In the genomic region with DNA sequence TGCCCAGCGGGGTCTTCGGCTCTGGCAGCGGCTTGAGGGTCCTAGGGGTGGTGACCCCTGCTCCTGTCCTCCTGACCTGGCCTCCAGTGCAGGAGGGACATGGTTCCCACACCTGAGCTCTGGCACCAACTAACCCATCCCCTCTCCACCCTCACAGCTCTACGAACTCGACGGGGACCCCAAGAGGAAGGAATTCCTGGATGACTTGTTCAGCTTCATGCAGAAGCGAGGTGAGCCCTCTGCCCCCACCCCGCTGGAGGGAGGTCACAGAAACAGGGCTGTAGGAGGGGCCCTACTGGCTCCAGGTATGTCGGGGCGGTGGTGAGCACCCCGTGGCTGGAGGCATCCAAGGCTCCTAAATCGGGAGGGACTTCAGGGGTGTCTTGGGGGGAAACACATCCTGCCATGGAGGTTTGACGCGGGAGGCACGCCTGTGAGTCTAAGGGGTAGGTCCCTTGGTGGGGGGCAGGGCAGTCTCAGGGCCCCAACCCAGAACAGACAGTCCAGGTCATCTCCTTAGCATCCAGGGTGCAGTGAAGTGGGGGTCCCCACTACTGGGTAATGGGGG, we compare ENCODE assay signal across 1 cellular context.
TF ChIP-seq lines count a peak whose summit lies in the region.

No MANE protein-coding gene starts in this region.

TF ChIP-seq in HepG2, 621 proteins besides CTCF, POLR2A, EP300 and RAD21 (continues in another document):
- TF ChIP-seq SAP130 (CRISPR knock-in tag; IDR thresholded peaks at IDR 0.05; ENCODE audit: low read depth) (peak; percentile 40; the same call in 1 of the 2 replicates), PITX1 (CRISPR knock-in tag; IDR thresholded peaks at IDR 0.05) (0 out of 2 replicates have a peak, but pooled peaks have one; percentile 12), TARDBP (CRISPR knock-in tag; IDR thresholded peaks at IDR 0.05) (peak; percentile 50; the same call in 1 of the 2 replicates), ZBTB33 (CRISPR knock-in tag; IDR thresholded peaks at IDR 0.05) (peak; percentile 73; the same call in 1 of the 2 replicates), ZNF382 (CRISPR knock-in tag; IDR thresholded peaks at IDR 0.05; ENCODE audit: borderline replicate concordance) (no peak), ZNF281 (CRISPR knock-in tag; IDR thresholded peaks at IDR 0.05; ENCODE audit: borderline replicate concordance) (peak; percentile 14; the same call in 1 of the 2 replicates), LCORL (IDR thresholded peaks at IDR 0.05) (no peak), LCORL (CRISPR knock-in tag; IDR thresholded peaks at IDR 0.05) (peak; percentile 58), RXRB (CRISPR knock-in tag; IDR thresholded peaks at IDR 0.05; ENCODE audit: borderline replicate concordance) (peak; percentile 23; the same call in 1 of the 2 replicates), ERF (CRISPR knock-in tag; IDR thresholded peaks at IDR 0.05) (0 out of 2 replicates have a peak, but pooled peaks have one; percentile 22), ZFY (CRISPR knock-in tag; IDR thresholded peaks at IDR 0.05) (no peak), ZNF629 (CRISPR knock-in tag; conservative IDR thresholded peaks at IDR 0.05) (no peak), ZFX (CRISPR knock-in tag; IDR thresholded peaks at IDR 0.05; ENCODE audit: low read depth) (no peak), HDAC2 (CRISPR knock-in tag; IDR thresholded peaks at IDR 0.05) (peak; percentile 17; the same call in 1 of the 2 replicates), ZNF672 (CRISPR knock-in tag; IDR thresholded peaks at IDR 0.05) (no peak), CHD4 (IDR thresholded peaks at IDR 0.05; ENCODE audit: borderline replicate concordance, low read length) (0 out of 2 replicates have a peak, but pooled peaks have one; percentile 9), TERF1 (CRISPR knock-in tag; IDR thresholded peaks at IDR 0.05) (no peak), GATAD2A (CRISPR knock-in tag; IDR thresholded peaks at IDR 0.05) (0 out of 2 replicates have a peak, but pooled peaks have one; percentile 42), NR2C2 (CRISPR knock-in tag; IDR thresholded peaks at IDR 0.05; ENCODE audit: borderline replicate concordance) (0 out of 2 replicates have a peak, but pooled peaks have one; percentile 29), ZNF121 (CRISPR knock-in tag; IDR thresholded peaks at IDR 0.05) (0 out of 2 replicates have a peak, but pooled peaks have one; percentile 10), ZSCAN12 (CRISPR knock-in tag; IDR thresholded peaks at IDR 0.05) (no peak), MAZ (IDR thresholded peaks at IDR 0.05; ENCODE audit: borderline replicate concordance, low read depth, low read length) (peak; percentile 68; the same call in 1 of the 2 replicates), MAZ (CRISPR knock-in tag; IDR thresholded peaks at IDR 0.05; ENCODE audit: low read depth) (no peak; the same call in 1 of the 2 replicates), TCF12 (IDR thresholded peaks at IDR 0.05) (no peak), TCF12 (CRISPR knock-in tag; IDR thresholded peaks at IDR 0.05) (no peak), ETV5 (CRISPR knock-in tag; IDR thresholded peaks at IDR 0.05; ENCODE audit: borderline replicate concordance) (peak; percentile 32; the same call in 1 of the 2 replicates), NFRKB (IDR thresholded peaks at IDR 0.05) (no peak), STAG1 (CRISPR knock-in tag; IDR thresholded peaks at IDR 0.05) (peak; percentile 25; the same call in 1 of the 2 replicates), ATF1 (CRISPR knock-in tag; IDR thresholded peaks at IDR 0.05) (no peak), NR2F6 (IDR thresholded peaks at IDR 0.05) (no peak), NR2F6 (CRISPR knock-in tag; IDR thresholded peaks at IDR 0.05) (peak; percentile 30; the same call in 1 of the 2 replicates), ZNF790 (CRISPR knock-in tag; IDR thresholded peaks at IDR 0.05; ENCODE audit: borderline replicate concordance) (no peak), ZNF776 (CRISPR knock-in tag; IDR thresholded peaks at IDR 0.05) (no peak), ZNF605 (CRISPR knock-in tag; IDR thresholded peaks at IDR 0.05) (peak; percentile 25; the same call in 1 of the 2 replicates), AGO2 (optimal IDR thresholded peaks at IDR 0.05; ENCODE audit: low read depth, low read length) (peak; percentile 25), TRAFD1 (CRISPR knock-in tag; IDR thresholded peaks at IDR 0.05; ENCODE audit: borderline replicate concordance) (no peak), ZNF687 (CRISPR knock-in tag; IDR thresholded peaks at IDR 0.05) (peak; percentile 42; the same call in 1 of the 2 replicates), ZNF354B (CRISPR knock-in tag; IDR thresholded peaks at IDR 0.05) (no peak), ZNF333 (CRISPR knock-in tag; IDR thresholded peaks at IDR 0.05; ENCODE audit: borderline replicate concordance) (no peak), MED1 (CRISPR knock-in tag; IDR thresholded peaks at IDR 0.05) (peak; percentile 55; the same call in 1 of the 2 replicates), MED13 (CRISPR knock-in tag; IDR thresholded peaks at IDR 0.05) (no peak), MIER2 (CRISPR knock-in tag; IDR thresholded peaks at IDR 0.05) (no peak), ZNF552 (CRISPR knock-in tag; IDR thresholded peaks at IDR 0.05; ENCODE audit: borderline replicate concordance) (0 out of 2 replicates have a peak, but pooled peaks have one; percentile 21)
- TF ChIP-seq, protein P1, sequence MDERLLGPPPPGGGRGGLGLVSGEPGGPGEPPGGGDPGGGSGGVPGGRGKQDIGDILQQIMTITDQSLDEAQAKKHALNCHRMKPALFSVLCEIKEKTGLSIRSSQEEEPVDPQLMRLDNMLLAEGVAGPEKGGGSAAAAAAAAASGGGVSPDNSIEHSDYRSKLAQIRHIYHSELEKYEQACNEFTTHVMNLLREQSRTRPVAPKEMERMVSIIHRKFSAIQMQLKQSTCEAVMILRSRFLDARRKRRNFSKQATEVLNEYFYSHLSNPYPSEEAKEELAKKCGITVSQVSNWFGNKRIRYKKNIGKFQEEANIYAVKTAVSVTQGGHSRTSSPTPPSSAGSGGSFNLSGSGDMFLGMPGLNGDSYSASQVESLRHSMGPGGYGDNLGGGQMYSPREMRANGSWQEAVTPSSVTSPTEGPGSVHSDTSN (CRISPR knock-in tag; IDR thresholded peaks at IDR 0.05) = no peak
- TF ChIP-seq, protein P2, sequence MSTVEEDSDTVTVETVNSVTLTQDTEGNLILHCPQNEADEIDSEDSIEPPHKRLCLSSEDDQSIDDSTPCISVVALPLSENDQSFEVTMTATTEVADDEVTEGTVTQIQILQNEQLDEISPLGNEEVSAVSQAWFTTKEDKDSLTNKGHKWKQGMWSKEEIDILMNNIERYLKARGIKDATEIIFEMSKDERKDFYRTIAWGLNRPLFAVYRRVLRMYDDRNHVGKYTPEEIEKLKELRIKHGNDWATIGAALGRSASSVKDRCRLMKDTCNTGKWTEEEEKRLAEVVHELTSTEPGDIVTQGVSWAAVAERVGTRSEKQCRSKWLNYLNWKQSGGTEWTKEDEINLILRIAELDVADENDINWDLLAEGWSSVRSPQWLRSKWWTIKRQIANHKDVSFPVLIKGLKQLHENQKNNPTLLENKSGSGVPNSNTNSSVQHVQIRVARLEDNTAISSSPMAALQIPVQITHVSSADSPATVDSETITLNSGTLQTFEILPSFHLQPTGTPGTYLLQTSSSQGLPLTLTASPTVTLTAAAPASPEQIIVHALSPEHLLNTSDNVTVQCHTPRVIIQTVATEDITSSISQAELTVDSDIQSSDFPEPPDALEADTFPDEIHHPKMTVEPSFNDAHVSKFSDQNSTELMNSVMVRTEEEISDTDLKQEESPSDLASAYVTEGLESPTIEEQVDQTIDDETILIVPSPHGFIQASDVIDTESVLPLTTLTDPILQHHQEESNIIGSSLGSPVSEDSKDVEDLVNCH (CRISPR knock-in tag; IDR thresholded peaks at IDR 0.05) = no peak
- TF ChIP-seq, protein P3, sequence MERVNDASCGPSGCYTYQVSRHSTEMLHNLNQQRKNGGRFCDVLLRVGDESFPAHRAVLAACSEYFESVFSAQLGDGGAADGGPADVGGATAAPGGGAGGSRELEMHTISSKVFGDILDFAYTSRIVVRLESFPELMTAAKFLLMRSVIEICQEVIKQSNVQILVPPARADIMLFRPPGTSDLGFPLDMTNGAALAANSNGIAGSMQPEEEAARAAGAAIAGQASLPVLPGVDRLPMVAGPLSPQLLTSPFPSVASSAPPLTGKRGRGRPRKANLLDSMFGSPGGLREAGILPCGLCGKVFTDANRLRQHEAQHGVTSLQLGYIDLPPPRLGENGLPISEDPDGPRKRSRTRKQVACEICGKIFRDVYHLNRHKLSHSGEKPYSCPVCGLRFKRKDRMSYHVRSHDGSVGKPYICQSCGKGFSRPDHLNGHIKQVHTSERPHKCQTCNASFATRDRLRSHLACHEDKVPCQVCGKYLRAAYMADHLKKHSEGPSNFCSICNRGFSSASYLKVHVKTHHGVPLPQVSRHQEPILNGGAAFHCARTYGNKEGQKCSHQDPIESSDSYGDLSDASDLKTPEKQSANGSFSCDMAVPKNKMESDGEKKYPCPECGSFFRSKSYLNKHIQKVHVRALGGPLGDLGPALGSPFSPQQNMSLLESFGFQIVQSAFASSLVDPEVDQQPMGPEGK (CRISPR knock-in tag; IDR thresholded peaks at IDR 0.05) = peak; percentile 85
